Comparison of ENCODE assay signal across 6 cellular contexts in the genomic region with DNA sequence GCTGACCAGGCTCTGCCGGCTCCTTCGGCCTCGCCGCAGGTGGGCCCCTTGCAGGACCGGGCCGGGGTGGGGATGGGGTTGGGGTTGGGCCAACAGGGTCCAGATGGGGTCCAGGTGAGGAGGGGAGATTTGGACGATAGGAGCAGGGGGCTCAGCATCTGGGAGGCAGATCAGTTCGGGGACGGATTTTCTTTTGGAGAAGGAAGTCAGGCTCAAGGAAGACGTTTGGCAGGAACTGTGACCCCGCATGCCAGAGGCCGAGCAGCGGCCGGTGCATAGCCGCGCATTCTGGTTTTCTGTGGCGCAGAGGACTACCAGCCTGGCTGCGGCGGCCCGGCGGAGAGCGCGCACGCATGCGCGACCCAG.
A peak's percentile ranks its signal among the peaks of the same experiment; 100 is the strongest.
DNase-seq lines count a peak whose midpoint lies in the region; ATAC-seq lines count a peak whose summit lies in the region.

No MANE protein-coding gene starts in this region.

- peak overlapping the region; percentile 100 for H3K4me3 Mint-ChIP-seq in activated naive CD8-positive, alpha-beta T cell

- no peaks in the 10 kb centered on the region for H3K9me3 Mint-ChIP-seq in activated naive CD8-positive, alpha-beta T cell (ENCODE audit: low read depth)

- H3K4me1 Mint-ChIP-seq in activated naive CD8-positive, alpha-beta T cell (ENCODE audit: low read depth), result peaks cover 32% of the 10 kb centered on the region

- ATAC-seq in GM18867 (IDR thresholded peaks at IDR 0.05; ENCODE audit: unreplicated experiment) (peak; percentile 9), GM21360 (IDR thresholded peaks at IDR 0.05; ENCODE audit: unreplicated experiment) (no peak), HG03354 (IDR thresholded peaks at IDR 0.05; ENCODE audit: poor library complexity, severe bottlenecking, unreplicated experiment) (no peak)

- peak overlapping the region; percentile 100 for H3K27ac Mint-ChIP-seq in activated naive CD8-positive, alpha-beta T cell

- DNase-seq in midbrain (lab: John Stamatoyannopoulos, UW) (peak; percentile 82), activated gamma-delta T cell (lab: John Stamatoyannopoulos, UW) (no peak)

- no peaks in the 10 kb centered on the region for H3K36me3 Mint-ChIP-seq in activated naive CD8-positive, alpha-beta T cell

- no peaks in the 10 kb centered on the region for H3K27me3 Mint-ChIP-seq in activated naive CD8-positive, alpha-beta T cell
